ENCODE assay signal across 17 cellular contexts in the genomic region with DNA sequence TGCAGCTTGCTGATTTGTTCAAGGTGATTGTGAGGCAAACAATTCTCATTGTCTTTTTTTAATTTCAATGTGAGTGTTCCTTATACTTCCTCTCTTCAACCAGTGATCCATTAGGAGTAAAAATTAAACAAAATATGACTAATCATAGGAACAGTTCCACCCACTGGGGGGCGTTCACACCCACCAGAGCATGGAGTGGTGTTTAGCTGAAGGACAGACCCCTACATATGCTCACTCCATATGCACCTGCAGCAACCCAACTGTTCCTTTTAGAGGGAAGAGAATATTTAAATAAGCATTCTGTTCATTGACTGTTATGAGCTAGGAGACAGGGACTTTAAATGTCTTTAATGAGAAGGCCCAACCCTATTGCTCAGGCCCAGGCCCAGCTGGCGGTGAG.
DNase-seq lines count a peak whose midpoint lies in the region; ATAC-seq and TF ChIP-seq lines count a peak whose summit lies in the region.
"Had no signal": no experiment of that assay in that cellular context is flagged by ENCODE, and none has a peak within 500 bp of the region (broad histone marks: within the 10 kb centered on the region; RNA-seq: fewer than 3 reads in every experiment).

No MANE protein-coding gene starts in this region.

- no peaks in the 10 kb centered on the region for H3K4me1 ChIP-seq in cardiac muscle cell (ENCODE audit: low read depth)
- H3K4me1 ChIP-seq in right atrium auricular region = no peaks in the 10 kb centered on the region
- H3K4me1 ChIP-seq in foreskin keratinocyte = peaks cover 12% of the 10 kb centered on the region
- H3K4me1 ChIP-seq: Peyer's patch had no signal

- no peak overlapping the region for H3K27ac Mint-ChIP-seq in CD14-positive monocyte
- H3K27ac Mint-ChIP-seq: activated naive CD4-positive, alpha-beta T cell treated with anti-CD3 and anti-CD28 coated beads for 36 hours; memory B cell; stimulated activated naive B cell treated with anti-CD40 and anti-IgM and Interleukin-4, amounts not matched to agents 10 μg/mL and 1 μg/mL and 100 μg/mL, for 72 hours had no signal

- no peak for ATAC-seq in foreskin keratinocyte
- no peak for ATAC-seq in GM19324 (IDR thresholded peaks at IDR 0.05; ENCODE audit: low FRiP score, unreplicated experiment)
- ATAC-seq: stimulated activated naive B cell treated with anti-CD40 and anti-IgM and Interleukin-4, amounts not matched to agents 10 μg/mL and 1 μg/mL and 100 μg/mL, for 72 hours had no signal

- DNase-seq in cardiac muscle cell (ENCODE audit: low read depth in 1 of 2, low spot score in 1 of 2) (peak in 1 of 2 donors; percentile 26), right atrium auricular region (ENCODE audit: low spot score) (no peak), NCI-H82 (lab: John Stamatoyannopoulos, UW) (peak; percentile 80), foreskin keratinocyte (no peak), CD14-positive monocyte (ENCODE audit: low spot score) (no peak), ureter (ENCODE audit: low spot score) (no peak), iPS-NIHi7 (ENCODE audit: extremely low spot score) (no peak)
- DNase-seq: activated naive CD4-positive, alpha-beta T cell treated with anti-CD3 and anti-CD28 coated beads for 36 hours; hippocampal formation; Peyer's patch; posterior cingulate gyrus; stimulated activated CD4-positive, alpha-beta T cell treated with anti-CD3 and anti-CD28 coated beads, Interleukin-2, amount 100 ng/mL, for 48 hours; stimulated activated naive B cell treated with anti-CD40 and anti-IgM and Interleukin-4, amounts not matched to agents 10 μg/mL and 1 μg/mL and 100 μg/mL, for 72 hours had no signal

- H3K4me1 Mint-ChIP-seq in CD14-positive monocyte = no peaks in the 10 kb centered on the region
- H3K4me1 Mint-ChIP-seq: central memory CD8-positive, alpha-beta T cell; stimulated activated naive B cell treated with anti-CD40 and anti-IgM and Interleukin-4, amounts not matched to agents 10 μg/mL and 1 μg/mL and 100 μg/mL, for 72 hours had no signal

- H3K9me3 Mint-ChIP-seq in CD14-positive monocyte = peaks cover 0 to 3% (median 0%) of the 10 kb centered on the region in 7 donors
- H3K9me3 Mint-ChIP-seq: activated naive CD4-positive, alpha-beta T cell treated with anti-CD3 and anti-CD28 coated beads for 36 hours; central memory CD8-positive, alpha-beta T cell; memory B cell; stimulated activated naive B cell treated with anti-CD40 and anti-IgM and Interleukin-4, amounts not matched to agents 10 μg/mL and 1 μg/mL and 100 μg/mL, for 72 hours had no signal

- H3K4me3 ChIP-seq in cardiac muscle cell (no peak overlapping the region), right atrium auricular region (no peak overlapping the region)
- H3K4me3 ChIP-seq: Peyer's patch had no signal

- intact Hi-C loops in CD14-positive monocyte (cut with micrococcal nuclease) = no loop called here

- H3K27me3 Mint-ChIP-seq in CD14-positive monocyte (ENCODE audit: low read depth in 3 of 3) = peaks cover under 1 to 11% (median 3%) of the 10 kb centered on the region in 3 donors

- H3K4me3 Mint-ChIP-seq in CD14-positive monocyte = no peak overlapping the region
- H3K4me3 Mint-ChIP-seq: activated naive CD4-positive, alpha-beta T cell treated with anti-CD3 and anti-CD28 coated beads for 36 hours; central memory CD8-positive, alpha-beta T cell; memory B cell; stimulated activated naive B cell treated with anti-CD40 and anti-IgM and Interleukin-4, amounts not matched to agents 10 μg/mL and 1 μg/mL and 100 μg/mL, for 72 hours had no signal

- TF ChIP-seq CTCF in cardiac muscle cell (IDR thresholded peaks at IDR 0.05; ENCODE audit: low read depth, low read length) (peak; percentile 8), right atrium auricular region (IDR thresholded peaks at IDR 0.05) (no peak), foreskin keratinocyte (conservative IDR thresholded peaks at IDR 0.05) (peak; percentile 4), CD14-positive monocyte (IDR thresholded peaks at IDR 0.05) (no peak)

- H3K36me3 ChIP-seq in cardiac muscle cell (no peaks in the 10 kb centered on the region), right atrium auricular region (no peaks in the 10 kb centered on the region)
- H3K36me3 ChIP-seq: Peyer's patch had no signal

- no peaks in the 10 kb centered on the region for H3K36me3 Mint-ChIP-seq in CD14-positive monocyte
- H3K36me3 Mint-ChIP-seq: memory B cell; stimulated activated naive B cell treated with anti-CD40 and anti-IgM and Interleukin-4, amounts not matched to agents 10 μg/mL and 1 μg/mL and 100 μg/mL, for 72 hours had no signal

- no peak overlapping the region for H3K27ac ChIP-seq in cardiac muscle cell
- H3K27ac ChIP-seq in right atrium auricular region = no peak overlapping the region
- no peak overlapping the region for H3K27ac ChIP-seq in foreskin keratinocyte
- H3K27ac ChIP-seq: epithelial cell of prostate, Peyer's patch had no signal

- H3K9me3 ChIP-seq in cardiac muscle cell (ENCODE audit: low read depth) (no peaks in the 10 kb centered on the region), right atrium auricular region (no peaks in the 10 kb centered on the region)
- H3K9me3 ChIP-seq: Peyer's patch had no signal

- no peaks in the 10 kb centered on the region for H3K27me3 ChIP-seq in cardiac muscle cell
- H3K27me3 ChIP-seq in right atrium auricular region = no peaks in the 10 kb centered on the region
- no peaks in the 10 kb centered on the region for H3K27me3 ChIP-seq in foreskin keratinocyte
- H3K27me3 ChIP-seq: Peyer's patch had no signal

Comparison
In these comparisons a context has a peak if more than half of its experiments do, and no peak if none do; other contexts are left out.
1. CTCF ChIP-seq: peak in cardiac muscle cell (single experiment) and foreskin keratinocyte (single experiment); none in right atrium auricular region (0 of 2) and CD14-positive monocyte (single experiment).